2 cellular contexts compared by ENCODE assay signal in the genomic region with DNA sequence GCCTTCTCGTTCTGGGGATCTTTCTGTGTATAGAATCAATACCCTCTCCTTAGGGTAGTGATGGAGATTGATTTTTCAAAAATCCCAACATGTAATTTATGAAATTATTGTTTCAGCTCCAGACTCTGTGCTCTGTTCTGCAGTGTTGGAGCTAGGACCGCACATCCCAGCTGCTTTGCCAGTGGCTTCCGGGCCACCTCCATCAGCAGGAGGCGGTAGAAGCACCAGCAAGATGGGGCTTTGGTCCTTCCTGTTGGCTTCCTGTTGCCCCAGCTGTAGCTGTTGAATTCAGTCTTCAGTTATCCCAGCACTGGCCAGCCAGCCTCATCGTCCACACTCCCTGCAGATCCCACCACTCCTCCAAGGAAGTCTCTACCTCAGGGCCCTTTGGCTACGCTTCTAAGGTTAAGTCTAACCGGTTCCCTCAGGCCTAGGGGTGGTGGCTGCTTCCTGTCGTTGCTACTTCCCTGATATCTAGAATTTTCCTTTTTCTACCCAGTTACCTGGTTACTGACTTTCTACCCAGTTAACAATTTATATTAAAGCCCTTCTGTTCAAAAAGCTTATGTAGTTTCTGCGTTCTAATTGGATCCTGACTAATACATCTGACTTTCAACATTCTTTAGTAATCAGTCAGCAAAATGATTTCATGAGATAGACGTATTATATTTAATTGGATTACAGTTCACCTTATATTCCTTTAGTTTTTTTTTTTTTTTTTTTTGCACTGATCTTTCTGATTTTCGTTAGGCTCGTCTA.
TF ChIP-seq lines count a peak whose summit lies in the region.

No MANE protein-coding gene starts in this region.

TF ChIP-seq in GM23338, 12 proteins besides CTCF, POLR2A, EP300 and RAD21 (continues in another document):
- TF ChIP-seq ZNF331 (CRISPR knock-in tag; IDR thresholded peaks at IDR 0.05; ENCODE audit: low read depth), result no peak
- TF ChIP-seq, protein P1, sequence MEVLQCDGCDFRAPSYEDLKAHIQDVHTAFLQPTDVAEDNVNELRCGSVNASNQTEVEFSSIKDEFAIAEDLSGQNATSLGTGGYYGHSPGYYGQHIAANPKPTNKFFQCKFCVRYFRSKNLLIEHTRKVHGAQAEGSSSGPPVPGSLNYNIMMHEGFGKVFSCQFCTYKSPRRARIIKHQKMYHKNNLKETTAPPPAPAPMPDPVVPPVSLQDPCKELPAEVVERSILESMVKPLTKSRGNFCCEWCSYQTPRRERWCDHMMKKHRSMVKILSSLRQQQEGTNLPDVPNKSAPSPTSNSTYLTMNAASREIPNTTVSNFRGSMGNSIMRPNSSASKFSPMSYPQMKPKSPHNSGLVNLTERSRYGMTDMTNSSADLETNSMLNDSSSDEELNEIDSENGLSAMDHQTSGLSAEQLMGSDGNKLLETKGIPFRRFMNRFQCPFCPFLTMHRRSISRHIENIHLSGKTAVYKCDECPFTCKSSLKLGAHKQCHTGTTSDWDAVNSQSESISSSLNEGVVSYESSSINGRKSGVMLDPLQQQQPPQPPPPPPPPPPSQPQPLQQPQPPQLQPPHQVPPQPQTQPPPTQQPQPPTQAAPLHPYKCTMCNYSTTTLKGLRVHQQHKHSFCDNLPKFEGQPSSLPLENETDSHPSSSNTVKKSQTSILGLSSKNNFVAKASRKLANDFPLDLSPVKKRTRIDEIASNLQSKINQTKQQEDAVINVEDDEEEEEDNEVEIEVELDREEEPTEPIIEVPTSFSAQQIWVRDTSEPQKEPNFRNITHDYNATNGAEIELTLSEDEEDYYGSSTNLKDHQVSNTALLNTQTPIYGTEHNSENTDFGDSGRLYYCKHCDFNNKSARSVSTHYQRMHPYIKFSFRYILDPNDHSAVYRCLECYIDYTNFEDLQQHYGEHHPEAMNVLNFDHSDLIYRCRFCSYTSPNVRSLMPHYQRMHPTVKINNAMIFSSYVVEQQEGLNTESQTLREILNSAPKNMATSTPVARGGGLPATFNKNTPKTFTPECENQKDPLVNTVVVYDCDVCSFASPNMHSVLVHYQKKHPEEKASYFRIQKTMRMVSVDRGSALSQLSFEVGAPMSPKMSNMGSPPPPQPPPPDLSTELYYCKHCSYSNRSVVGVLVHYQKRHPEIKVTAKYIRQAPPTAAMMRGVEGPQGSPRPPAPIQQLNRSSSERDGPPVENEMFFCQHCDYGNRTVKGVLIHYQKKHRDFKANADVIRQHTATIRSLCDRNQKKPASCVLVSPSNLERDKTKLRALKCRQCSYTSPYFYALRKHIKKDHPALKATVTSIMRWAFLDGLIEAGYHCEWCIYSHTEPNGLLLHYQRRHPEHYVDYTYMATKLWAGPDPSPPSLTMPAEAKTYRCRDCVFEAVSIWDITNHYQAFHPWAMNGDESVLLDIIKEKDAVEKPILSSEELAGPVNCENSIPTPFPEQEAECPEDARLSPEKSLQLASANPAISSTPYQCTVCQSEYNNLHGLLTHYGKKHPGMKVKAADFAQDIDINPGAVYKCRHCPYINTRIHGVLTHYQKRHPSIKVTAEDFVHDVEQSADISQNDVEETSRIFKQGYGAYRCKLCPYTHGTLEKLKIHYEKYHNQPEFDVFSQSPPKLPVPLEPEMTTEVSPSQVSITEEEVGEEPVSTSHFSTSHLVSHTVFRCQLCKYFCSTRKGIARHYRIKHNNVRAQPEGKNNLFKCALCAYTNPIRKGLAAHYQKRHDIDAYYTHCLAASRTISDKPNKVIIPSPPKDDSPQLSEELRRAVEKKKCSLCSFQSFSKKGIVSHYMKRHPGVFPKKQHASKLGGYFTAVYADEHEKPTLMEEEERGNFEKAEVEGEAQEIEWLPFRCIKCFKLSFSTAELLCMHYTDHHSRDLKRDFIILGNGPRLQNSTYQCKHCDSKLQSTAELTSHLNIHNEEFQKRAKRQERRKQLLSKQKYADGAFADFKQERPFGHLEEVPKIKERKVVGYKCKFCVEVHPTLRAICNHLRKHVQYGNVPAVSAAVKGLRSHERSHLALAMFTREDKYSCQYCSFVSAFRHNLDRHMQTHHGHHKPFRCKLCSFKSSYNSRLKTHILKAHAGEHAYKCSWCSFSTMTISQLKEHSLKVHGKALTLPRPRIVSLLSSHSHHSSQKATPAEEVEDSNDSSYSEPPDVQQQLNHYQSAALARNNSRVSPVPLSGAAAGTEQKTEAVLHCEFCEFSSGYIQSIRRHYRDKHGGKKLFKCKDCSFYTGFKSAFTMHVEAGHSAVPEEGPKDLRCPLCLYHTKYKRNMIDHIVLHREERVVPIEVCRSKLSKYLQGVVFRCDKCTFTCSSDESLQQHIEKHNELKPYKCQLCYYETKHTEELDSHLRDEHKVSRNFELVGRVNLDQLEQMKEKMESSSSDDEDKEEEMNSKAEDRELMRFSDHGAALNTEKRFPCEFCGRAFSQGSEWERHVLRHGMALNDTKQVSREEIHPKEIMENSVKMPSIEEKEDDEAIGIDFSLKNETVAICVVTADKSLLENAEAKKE (CRISPR knock-in tag; IDR thresholded peaks at IDR 0.05), result no peak
- TF ChIP-seq, protein P2, sequence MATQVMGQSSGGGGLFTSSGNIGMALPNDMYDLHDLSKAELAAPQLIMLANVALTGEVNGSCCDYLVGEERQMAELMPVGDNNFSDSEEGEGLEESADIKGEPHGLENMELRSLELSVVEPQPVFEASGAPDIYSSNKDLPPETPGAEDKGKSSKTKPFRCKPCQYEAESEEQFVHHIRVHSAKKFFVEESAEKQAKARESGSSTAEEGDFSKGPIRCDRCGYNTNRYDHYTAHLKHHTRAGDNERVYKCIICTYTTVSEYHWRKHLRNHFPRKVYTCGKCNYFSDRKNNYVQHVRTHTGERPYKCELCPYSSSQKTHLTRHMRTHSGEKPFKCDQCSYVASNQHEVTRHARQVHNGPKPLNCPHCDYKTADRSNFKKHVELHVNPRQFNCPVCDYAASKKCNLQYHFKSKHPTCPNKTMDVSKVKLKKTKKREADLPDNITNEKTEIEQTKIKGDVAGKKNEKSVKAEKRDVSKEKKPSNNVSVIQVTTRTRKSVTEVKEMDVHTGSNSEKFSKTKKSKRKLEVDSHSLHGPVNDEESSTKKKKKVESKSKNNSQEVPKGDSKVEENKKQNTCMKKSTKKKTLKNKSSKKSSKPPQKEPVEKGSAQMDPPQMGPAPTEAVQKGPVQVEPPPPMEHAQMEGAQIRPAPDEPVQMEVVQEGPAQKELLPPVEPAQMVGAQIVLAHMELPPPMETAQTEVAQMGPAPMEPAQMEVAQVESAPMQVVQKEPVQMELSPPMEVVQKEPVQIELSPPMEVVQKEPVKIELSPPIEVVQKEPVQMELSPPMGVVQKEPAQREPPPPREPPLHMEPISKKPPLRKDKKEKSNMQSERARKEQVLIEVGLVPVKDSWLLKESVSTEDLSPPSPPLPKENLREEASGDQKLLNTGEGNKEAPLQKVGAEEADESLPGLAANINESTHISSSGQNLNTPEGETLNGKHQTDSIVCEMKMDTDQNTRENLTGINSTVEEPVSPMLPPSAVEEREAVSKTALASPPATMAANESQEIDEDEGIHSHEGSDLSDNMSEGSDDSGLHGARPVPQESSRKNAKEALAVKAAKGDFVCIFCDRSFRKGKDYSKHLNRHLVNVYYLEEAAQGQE (IDR thresholded peaks at IDR 0.05; ENCODE audit: unreplicated experiment), result no peak
- TF ChIP-seq, protein P3, sequence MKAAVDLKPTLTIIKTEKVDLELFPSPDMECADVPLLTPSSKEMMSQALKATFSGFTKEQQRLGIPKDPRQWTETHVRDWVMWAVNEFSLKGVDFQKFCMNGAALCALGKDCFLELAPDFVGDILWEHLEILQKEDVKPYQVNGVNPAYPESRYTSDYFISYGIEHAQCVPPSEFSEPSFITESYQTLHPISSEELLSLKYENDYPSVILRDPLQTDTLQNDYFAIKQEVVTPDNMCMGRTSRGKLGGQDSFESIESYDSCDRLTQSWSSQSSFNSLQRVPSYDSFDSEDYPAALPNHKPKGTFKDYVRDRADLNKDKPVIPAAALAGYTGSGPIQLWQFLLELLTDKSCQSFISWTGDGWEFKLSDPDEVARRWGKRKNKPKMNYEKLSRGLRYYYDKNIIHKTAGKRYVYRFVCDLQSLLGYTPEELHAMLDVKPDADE (IDR thresholded peaks at IDR 0.05), result no peak
- TF ChIP-seq POLR2AphosphoS5 (IDR thresholded peaks at IDR 0.05; ENCODE audit: low read depth), result no peak
- no peak for TF ChIP-seq STAT1 (IDR thresholded peaks at IDR 0.05; ENCODE audit: unreplicated experiment)
- no peak for TF ChIP-seq EZH2phosphoT487 (IDR thresholded peaks at IDR 0.05; ENCODE audit: unreplicated experiment)

TF ChIP-seq in H1, 55 proteins besides CTCF, POLR2A, EP300 and RAD21 (continues in another document):
- TF ChIP-seq JUN (IDR thresholded peaks at IDR 0.05; ENCODE audit: low read depth, low read length) (no peak), CREB1 (IDR thresholded peaks at IDR 0.05) (no peak), EGR1 (IDR thresholded peaks at IDR 0.05; ENCODE audit: borderline replicate concordance, low read depth, low read length) (no peak), TAF7 (optimal IDR thresholded peaks at IDR 0.05; ENCODE audit: borderline replicate concordance, low read depth, low read length) (no peak), SIX5 (IDR thresholded peaks at IDR 0.05; ENCODE audit: low read depth, low read length) (no peak), SP4 (IDR thresholded peaks at IDR 0.05; ENCODE audit: low read length) (no peak), GTF2F1 (IDR thresholded peaks at IDR 0.05; ENCODE audit: borderline replicate concordance, low read depth, low read length) (no peak), RFX5 (IDR thresholded peaks at IDR 0.05; ENCODE audit: borderline replicate concordance, low read depth, low read length) (no peak), MAFK (IDR thresholded peaks at IDR 0.05; ENCODE audit: low read depth, low read length) (no peak), ASH2L (IDR thresholded peaks at IDR 0.05; ENCODE audit: low read length) (no peak), RNF2 (IDR thresholded peaks at IDR 0.05; ENCODE audit: borderline replicate concordance, low read depth, low read length, missing control alignments, poor library complexity, severe bottlenecking) (no peak), RXRA (IDR thresholded peaks at IDR 0.05; ENCODE audit: insufficient read depth, low read depth, low read length) (no peak), BACH1 (IDR thresholded peaks at IDR 0.05; ENCODE audit: low read length) (no peak), CTBP2 (IDR thresholded peaks at IDR 0.05; ENCODE audit: borderline replicate concordance, insufficient read depth, insufficient read length, low read length) (no peak)
- TF ChIP-seq, protein P4, sequence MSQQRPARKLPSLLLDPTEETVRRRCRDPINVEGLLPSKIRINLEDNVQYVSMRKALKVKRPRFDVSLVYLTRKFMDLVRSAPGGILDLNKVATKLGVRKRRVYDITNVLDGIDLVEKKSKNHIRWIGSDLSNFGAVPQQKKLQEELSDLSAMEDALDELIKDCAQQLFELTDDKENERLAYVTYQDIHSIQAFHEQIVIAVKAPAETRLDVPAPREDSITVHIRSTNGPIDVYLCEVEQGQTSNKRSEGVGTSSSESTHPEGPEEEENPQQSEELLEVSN (IDR thresholded peaks at IDR 0.05), result no peak
- TF ChIP-seq, protein P5, sequence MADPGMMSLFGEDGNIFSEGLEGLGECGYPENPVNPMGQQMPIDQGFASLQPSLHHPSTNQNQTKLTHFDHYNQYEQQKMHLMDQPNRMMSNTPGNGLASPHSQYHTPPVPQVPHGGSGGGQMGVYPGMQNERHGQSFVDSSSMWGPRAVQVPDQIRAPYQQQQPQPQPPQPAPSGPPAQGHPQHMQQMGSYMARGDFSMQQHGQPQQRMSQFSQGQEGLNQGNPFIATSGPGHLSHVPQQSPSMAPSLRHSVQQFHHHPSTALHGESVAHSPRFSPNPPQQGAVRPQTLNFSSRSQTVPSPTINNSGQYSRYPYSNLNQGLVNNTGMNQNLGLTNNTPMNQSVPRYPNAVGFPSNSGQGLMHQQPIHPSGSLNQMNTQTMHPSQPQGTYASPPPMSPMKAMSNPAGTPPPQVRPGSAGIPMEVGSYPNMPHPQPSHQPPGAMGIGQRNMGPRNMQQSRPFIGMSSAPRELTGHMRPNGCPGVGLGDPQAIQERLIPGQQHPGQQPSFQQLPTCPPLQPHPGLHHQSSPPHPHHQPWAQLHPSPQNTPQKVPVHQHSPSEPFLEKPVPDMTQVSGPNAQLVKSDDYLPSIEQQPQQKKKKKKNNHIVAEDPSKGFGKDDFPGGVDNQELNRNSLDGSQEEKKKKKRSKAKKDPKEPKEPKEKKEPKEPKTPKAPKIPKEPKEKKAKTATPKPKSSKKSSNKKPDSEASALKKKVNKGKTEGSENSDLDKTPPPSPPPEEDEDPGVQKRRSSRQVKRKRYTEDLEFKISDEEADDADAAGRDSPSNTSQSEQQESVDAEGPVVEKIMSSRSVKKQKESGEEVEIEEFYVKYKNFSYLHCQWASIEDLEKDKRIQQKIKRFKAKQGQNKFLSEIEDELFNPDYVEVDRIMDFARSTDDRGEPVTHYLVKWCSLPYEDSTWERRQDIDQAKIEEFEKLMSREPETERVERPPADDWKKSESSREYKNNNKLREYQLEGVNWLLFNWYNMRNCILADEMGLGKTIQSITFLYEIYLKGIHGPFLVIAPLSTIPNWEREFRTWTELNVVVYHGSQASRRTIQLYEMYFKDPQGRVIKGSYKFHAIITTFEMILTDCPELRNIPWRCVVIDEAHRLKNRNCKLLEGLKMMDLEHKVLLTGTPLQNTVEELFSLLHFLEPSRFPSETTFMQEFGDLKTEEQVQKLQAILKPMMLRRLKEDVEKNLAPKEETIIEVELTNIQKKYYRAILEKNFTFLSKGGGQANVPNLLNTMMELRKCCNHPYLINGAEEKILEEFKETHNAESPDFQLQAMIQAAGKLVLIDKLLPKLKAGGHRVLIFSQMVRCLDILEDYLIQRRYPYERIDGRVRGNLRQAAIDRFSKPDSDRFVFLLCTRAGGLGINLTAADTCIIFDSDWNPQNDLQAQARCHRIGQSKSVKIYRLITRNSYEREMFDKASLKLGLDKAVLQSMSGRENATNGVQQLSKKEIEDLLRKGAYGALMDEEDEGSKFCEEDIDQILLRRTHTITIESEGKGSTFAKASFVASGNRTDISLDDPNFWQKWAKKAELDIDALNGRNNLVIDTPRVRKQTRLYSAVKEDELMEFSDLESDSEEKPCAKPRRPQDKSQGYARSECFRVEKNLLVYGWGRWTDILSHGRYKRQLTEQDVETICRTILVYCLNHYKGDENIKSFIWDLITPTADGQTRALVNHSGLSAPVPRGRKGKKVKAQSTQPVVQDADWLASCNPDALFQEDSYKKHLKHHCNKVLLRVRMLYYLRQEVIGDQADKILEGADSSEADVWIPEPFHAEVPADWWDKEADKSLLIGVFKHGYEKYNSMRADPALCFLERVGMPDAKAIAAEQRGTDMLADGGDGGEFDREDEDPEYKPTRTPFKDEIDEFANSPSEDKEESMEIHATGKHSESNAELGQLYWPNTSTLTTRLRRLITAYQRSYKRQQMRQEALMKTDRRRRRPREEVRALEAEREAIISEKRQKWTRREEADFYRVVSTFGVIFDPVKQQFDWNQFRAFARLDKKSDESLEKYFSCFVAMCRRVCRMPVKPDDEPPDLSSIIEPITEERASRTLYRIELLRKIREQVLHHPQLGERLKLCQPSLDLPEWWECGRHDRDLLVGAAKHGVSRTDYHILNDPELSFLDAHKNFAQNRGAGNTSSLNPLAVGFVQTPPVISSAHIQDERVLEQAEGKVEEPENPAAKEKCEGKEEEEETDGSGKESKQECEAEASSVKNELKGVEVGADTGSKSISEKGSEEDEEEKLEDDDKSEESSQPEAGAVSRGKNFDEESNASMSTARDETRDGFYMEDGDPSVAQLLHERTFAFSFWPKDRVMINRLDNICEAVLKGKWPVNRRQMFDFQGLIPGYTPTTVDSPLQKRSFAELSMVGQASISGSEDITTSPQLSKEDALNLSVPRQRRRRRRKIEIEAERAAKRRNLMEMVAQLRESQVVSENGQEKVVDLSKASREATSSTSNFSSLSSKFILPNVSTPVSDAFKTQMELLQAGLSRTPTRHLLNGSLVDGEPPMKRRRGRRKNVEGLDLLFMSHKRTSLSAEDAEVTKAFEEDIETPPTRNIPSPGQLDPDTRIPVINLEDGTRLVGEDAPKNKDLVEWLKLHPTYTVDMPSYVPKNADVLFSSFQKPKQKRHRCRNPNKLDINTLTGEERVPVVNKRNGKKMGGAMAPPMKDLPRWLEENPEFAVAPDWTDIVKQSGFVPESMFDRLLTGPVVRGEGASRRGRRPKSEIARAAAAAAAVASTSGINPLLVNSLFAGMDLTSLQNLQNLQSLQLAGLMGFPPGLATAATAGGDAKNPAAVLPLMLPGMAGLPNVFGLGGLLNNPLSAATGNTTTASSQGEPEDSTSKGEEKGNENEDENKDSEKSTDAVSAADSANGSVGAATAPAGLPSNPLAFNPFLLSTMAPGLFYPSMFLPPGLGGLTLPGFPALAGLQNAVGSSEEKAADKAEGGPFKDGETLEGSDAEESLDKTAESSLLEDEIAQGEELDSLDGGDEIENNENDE (IDR thresholded peaks at IDR 0.05; ENCODE audit: insufficient replicate concordance, low read length), result no peak
